ENCODE assay signal across 8 cellular contexts in genomic region chr2:30590407-30590806, GRCh38.
"Had no signal": no experiment of that assay in that cellular context is flagged by ENCODE, and none has a peak within 500 bp of the region (broad histone marks: within the 10 kb centered on the region; RNA-seq: fewer than 3 reads in every experiment).

No MANE protein-coding gene starts in this region.

- H3K9me3 ChIP-seq: HAP-1 had no signal

- H3K36me3 ChIP-seq: HAP-1 had no signal

- H3K27ac ChIP-seq: GM23248 had no signal

- H3K4me3 ChIP-seq: GM23248, HAP-1, K562 had no signal

- DNase-seq: GM23248, GOT3, H7, HFFc6, IMR-90 had no signal

- ATAC-seq: HCT116, K562 had no signal

- H2AFZ ChIP-seq: GM23248 had no signal

- H3K9ac ChIP-seq: GM23248 had no signal
